Comparison of ENCODE assay signal across 8 cellular contexts in the genomic region with DNA sequence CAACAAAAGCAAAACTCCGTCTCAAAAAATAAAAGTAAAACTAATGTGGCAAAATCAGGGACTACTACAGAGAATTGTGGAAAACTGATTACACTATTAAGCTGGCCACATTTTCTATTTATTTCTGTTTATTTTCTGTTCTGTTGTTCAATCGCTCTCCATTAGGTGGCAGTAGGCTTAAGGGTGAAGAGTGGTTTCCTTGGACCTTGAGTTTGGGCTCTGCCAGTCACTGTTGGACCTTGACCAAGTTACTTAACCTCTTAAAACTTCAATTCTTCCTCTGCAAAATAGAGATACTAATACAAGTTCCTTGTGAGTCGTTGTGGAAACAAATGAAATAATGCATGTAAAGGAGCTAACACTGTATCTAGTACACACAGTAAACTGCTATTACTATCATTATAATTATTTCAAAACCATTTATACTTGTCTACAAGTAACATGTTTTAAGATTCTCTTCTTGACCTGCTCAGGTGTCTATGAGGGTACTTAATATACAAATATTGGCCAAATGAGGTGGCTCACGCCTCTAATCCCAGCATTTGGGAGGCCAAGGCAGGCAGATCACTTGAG. TPM values are rescaled to one million over a fixed set of nuclear protein-coding genes. Genes with fewer than 3 reads are reported as not detected.
DNase-seq lines count a peak whose midpoint lies in the region; ATAC-seq, FAIRE-seq and TF ChIP-seq lines count a peak whose summit lies in the region.

No MANE protein-coding gene starts in this region.

- peaks cover 7% of the 10 kb centered on the region for H3K36me3 Mint-ChIP-seq in activated CD8-positive, alpha-beta T cell treated with anti-CD3 and anti-CD28 coated beads for 36 hours (ENCODE audit: low read depth)

- intact Hi-C loops in activated CD8-positive, alpha-beta T cell treated with anti-CD3 and anti-CD28 coated beads for 36 hours (cut with micrococcal nuclease), result loop anchor here (2.0 kb wide), 1 partner anchor 89 kb away; no protein-coding TSS in a partner anchor
- intact Hi-C loops in left ventricle myocardium superior (cut with micrococcal nuclease), result loop anchor here (5.0 kb wide), 1 partner anchor 91 kb away; no protein-coding TSS in a partner anchor

- H3K79me2 ChIP-seq in KMS-11 (ENCODE audit: insufficient read depth, low read depth), result peaks cover 7% of the 10 kb centered on the region; the same call in 1 of the 2 replicates

- no peak overlapping the region for H3K4me3 ChIP-seq in KMS-11 (IDR thresholded peaks at IDR 0.05; ENCODE audit: insufficient read depth, low read depth, low read length)
- H3K4me3 ChIP-seq in small intestine (ENCODE audit: low read depth in 1 of 2, low read length in 2 of 2), result no peak overlapping the region

- FAIRE-seq in GM12891 (lab: Jason Lieb, UNC) (peak; percentile 78), small intestine (lab: Jason Lieb, UNC) (no peak)

- peak; percentile 55 for DNase-seq in AG08396 (ENCODE audit: low spot score)
- DNase-seq in GM12891 (ENCODE audit: insufficient read length, low spot score), result no peak
- DNase-seq in activated CD8-positive, alpha-beta T cell treated with anti-CD3 and anti-CD28 coated beads for 36 hours, result no peak
- DNase-seq in left ventricle myocardium superior, result no peak
- DNase-seq in small intestine, result peak; percentile 88
- DNase-seq in activated gamma-delta T cell treated with Interleukin-2 at 50 U/mL for 16 hours, result no peak
- no peak for DNase-seq in SHP77 treated with DMSO at 0.1 percent for 48 hours (lab: John Stamatoyannopoulos, UW)

- no peaks in the 10 kb centered on the region for H3K4me1 Mint-ChIP-seq in activated CD8-positive, alpha-beta T cell treated with anti-CD3 and anti-CD28 coated beads for 36 hours (ENCODE audit: low read depth)

- no peaks in the 10 kb centered on the region for H3K9me3 Mint-ChIP-seq in activated CD8-positive, alpha-beta T cell treated with anti-CD3 and anti-CD28 coated beads for 36 hours

- no peak for TF ChIP-seq POLR2A in GM12891 (IDR thresholded peaks at IDR 0.05; ENCODE audit: low read depth, low read length)

- WGBS in small intestine, 3 donors, result 23 to 46% (median 40%) methylated on average over 4 of the region's 4 CpGs

- H3K4me1 ChIP-seq in KMS-11 (ENCODE audit: low read depth, poor library complexity, severe bottlenecking) (peaks cover 17% of the 10 kb centered on the region), small intestine (ENCODE audit: control insufficient read depth in 2 of 2, insufficient read depth in 1 of 2, low read depth in 1 of 2, low read length in 1 of 2) (no peaks in the 10 kb centered on the region)

- no peak overlapping the region for H3K9ac ChIP-seq in KMS-11

- no peaks in the 10 kb centered on the region for H3K36me3 ChIP-seq in KMS-11 (ENCODE audit: insufficient read depth)
- peaks cover 5 to 13% of the 10 kb centered on the region in 2 donors for H3K36me3 ChIP-seq in small intestine (ENCODE audit: control insufficient read depth in 2 of 2, insufficient read depth in 2 of 2, low read length in 2 of 2)

- H3K9me3 ChIP-seq in small intestine (ENCODE audit: control insufficient read depth, low read depth), result no peaks in the 10 kb centered on the region

- H4K20me1 ChIP-seq in KMS-11 (ENCODE audit: insufficient read depth), result no peaks in the 10 kb centered on the region; the same call in 1 of the 2 replicates

- peak; percentile 60 for ATAC-seq in activated CD8-positive, alpha-beta T cell treated with anti-CD3 and anti-CD28 coated beads for 36 hours
- ATAC-seq in left ventricle myocardium superior, result peak; percentile 79

- H3K27ac Mint-ChIP-seq in activated CD8-positive, alpha-beta T cell treated with anti-CD3 and anti-CD28 coated beads for 36 hours, result no peak overlapping the region

- H3K4me2 ChIP-seq in KMS-11, result no peak overlapping the region

- POLR2A ChIA-PET in activated CD8-positive, alpha-beta T cell treated with anti-CD3 and anti-CD28 coated beads for 36 hours (lab: Charles Lee), result interaction anchor here (1.2 kb wide), 1 partner anchor 15 kb away, joined by 4 read pairs; a partner anchor contains a TSS

- TF ChIP-seq CTCF in KMS-11 (conservative IDR thresholded peaks at IDR 0.05; ENCODE audit: low read depth, low read length), result peak; percentile 83
- TF ChIP-seq CTCF in activated CD8-positive, alpha-beta T cell treated with anti-CD3 and anti-CD28 coated beads for 36 hours (IDR thresholded peaks at IDR 0.05), result peak; percentile 61

- CTCF ChIA-PET in activated CD8-positive, alpha-beta T cell treated with anti-CD3 and anti-CD28 coated beads for 36 hours (lab: Charles Lee), result interaction anchor here (0.6 to 6.6 kb wide), 41 partner anchors 9 to 472 kb away, joined by 3 to 106 read pairs (median 4); a partner anchor contains a TSS

- no peak overlapping the region for H3K4me3 Mint-ChIP-seq in activated CD8-positive, alpha-beta T cell treated with anti-CD3 and anti-CD28 coated beads for 36 hours

- H2AFZ ChIP-seq in KMS-11 (ENCODE audit: low read depth), result no peak overlapping the region

- H3K27me3 Mint-ChIP-seq in activated CD8-positive, alpha-beta T cell treated with anti-CD3 and anti-CD28 coated beads for 36 hours, result no peaks in the 10 kb centered on the region

- H3K27ac ChIP-seq in KMS-11, result no peak overlapping the region
- no peak overlapping the region for H3K27ac ChIP-seq in small intestine (ENCODE audit: low read depth in 1 of 2, low read length in 1 of 2)

- no peaks in the 10 kb centered on the region for H3K27me3 ChIP-seq in KMS-11 (ENCODE audit: insufficient read depth, low read depth)
- no peaks in the 10 kb centered on the region for H3K27me3 ChIP-seq in small intestine (ENCODE audit: control insufficient read depth in 2 of 2, insufficient read depth in 2 of 2, low read length in 2 of 2)

TF ChIP-seq in GM12891, 5 proteins besides CTCF, POLR2A, EP300 and RAD21:
- no peak for TF ChIP-seq PAX5 (IDR thresholded peaks at IDR 0.05; ENCODE audit: insufficient read depth, low read length, severe bottlenecking)

RNA-seq across cellular contexts. Expression of a gene that starts 15.2 kb away (rescaled TPM):
- 27.3 TPM for polyA plus RNA-seq in GM12891 (2012; ENCODE audit: low read depth, missing spikeins)
- 10 to 100 TPM; 21.2 to 21.7 TPM for total RNA-seq in activated CD8-positive, alpha-beta T cell treated with anti-CD3 and anti-CD28 coated beads for 36 hours
- total RNA-seq in left ventricle myocardium superior, result 13.5 TPM
- polyA plus RNA-seq in small intestine, result 100 to 1,000 TPM; 196 to 420 (median 292) TPM

RNA-seq across cellular contexts. Expression of a gene that starts 46.6 kb away (rescaled TPM):
- polyA plus RNA-seq in GM12891 (2012; ENCODE audit: low read depth, missing spikeins), result 15.0 TPM
- 10 to 100 TPM; 11.9 to 12.3 TPM for total RNA-seq in activated CD8-positive, alpha-beta T cell treated with anti-CD3 and anti-CD28 coated beads for 36 hours
- total RNA-seq in left ventricle myocardium superior, result 31.1 TPM
- polyA plus RNA-seq in small intestine, result 10 to 100 TPM; 62.7 to 89.0 (median 71.3) TPM

RNA-seq across cellular contexts. Expression of a gene that starts 53.1 kb away (rescaled TPM):
- not detected for polyA plus RNA-seq in GM12891 (2012; ENCODE audit: low read depth, missing spikeins)
- under 1 TPM in 1 of 2 experiments, not detected in 1; 0.16 TPM for total RNA-seq in activated CD8-positive, alpha-beta T cell treated with anti-CD3 and anti-CD28 coated beads for 36 hours
- total RNA-seq in left ventricle myocardium superior, result 0.15 TPM
- polyA plus RNA-seq in small intestine, result under 1 TPM; 0.13 to 0.67 (median 0.27) TPM

Comparison
In these comparisons a context has a peak if more than half of its experiments do, and no peak if none do; other contexts are left out.
1. DNase-seq: peak in AG08396 (single experiment) and small intestine (single experiment); none in GM12891 (single experiment), activated CD8-positive, alpha-beta T cell treated with anti-CD3 and anti-CD28 coated beads for 36 hours (single experiment), left ventricle myocardium superior (single experiment), activated gamma-delta T cell treated with Interleukin-2 at 50 U/mL for 16 hours (single experiment) and SHP77 treated with DMSO at 0.1 percent for 48 hours (single experiment).